1 cellular context compared by ENCODE assay signal in the genomic region with DNA sequence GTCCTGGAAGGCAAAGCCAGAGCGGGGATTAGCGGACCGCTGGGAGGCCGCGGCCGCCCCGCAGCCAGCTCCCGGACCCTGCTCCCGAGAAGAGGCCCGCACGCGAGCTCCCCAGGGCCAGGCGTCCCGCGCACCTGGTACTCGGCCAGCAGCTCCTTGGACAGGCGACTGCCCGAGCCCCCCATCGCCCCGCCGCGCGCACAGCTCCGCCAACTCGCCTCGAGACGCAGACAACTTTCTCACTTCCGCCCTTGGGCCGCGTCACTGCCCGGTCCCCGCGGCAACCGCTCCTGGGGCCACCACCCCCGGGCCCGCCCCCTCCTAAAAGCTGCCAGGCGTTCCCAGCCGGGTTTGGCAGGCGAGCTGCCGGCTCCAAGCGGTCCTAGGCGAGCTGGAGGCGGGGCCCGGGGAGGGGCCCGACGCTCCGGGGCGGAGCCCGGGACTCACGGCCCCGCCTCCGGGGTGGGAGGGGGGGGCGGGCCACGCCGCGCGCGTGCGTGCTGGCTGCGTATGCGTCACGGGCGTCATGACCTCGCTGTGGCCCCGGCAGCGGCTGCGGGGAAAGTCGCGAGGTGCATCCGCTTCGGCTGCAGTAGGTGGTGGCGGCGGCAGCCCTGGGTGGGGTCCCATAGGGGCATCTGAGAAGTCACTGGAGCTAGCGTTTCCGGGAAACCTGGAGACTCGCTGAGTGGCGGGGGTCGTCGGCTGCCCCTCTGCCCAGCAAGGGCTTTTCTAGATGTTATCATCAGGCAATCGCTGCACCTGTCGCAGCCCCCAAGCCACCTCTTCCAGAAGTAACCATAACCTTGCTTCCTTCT.
TF ChIP-seq lines count a peak whose summit lies in the region.

Gene CIB1, minus strand, starts transcription at position 241 of the 818 bp plus-strand sequence. Its CDS starts 56 bp downstream, at position 185.
Gene GDPGP1, plus strand, starts transcription at position 509 of the 818 bp plus-strand sequence. CDS start 6,700 bp downstream, outside the sequence.

TF ChIP-seq in HepG2, 621 proteins besides CTCF, POLR2A, EP300 and RAD21 (continues in another document):
- TF ChIP-seq ZNF777 (CRISPR knock-in tag; IDR thresholded peaks at IDR 0.05) (no peak; the same call in 1 of the 2 replicates), PLRG1 (conservative IDR thresholded peaks at IDR 0.05) (no peak), ZNF235 (CRISPR knock-in tag; IDR thresholded peaks at IDR 0.05; ENCODE audit: borderline replicate concordance) (peak; percentile 68; the same call in 1 of the 2 replicates), MXI1 (IDR thresholded peaks at IDR 0.05; ENCODE audit: borderline replicate concordance, low read depth, low read length) (peak; percentile 75; the same call in 1 of the 3 replicates), ZNF460 (CRISPR knock-in tag; IDR thresholded peaks at IDR 0.05; ENCODE audit: borderline replicate concordance) (0 out of 2 replicates have a peak, but pooled peaks have one; percentile 28), TAF1 (CRISPR knock-in tag; IDR thresholded peaks at IDR 0.05) (peak; percentile 69; the same call in 1 of the 2 replicates), HIVEP1 (CRISPR knock-in tag; IDR thresholded peaks at IDR 0.05) (no peak), TBL1XR1 (IDR thresholded peaks at IDR 0.05; ENCODE audit: borderline replicate concordance, low read length, partially characterized antibody) (peak; percentile 28), MTF2 (CRISPR knock-in tag; IDR thresholded peaks at IDR 0.05; ENCODE audit: borderline replicate concordance) (peak; percentile 46; the same call in 1 of the 2 replicates), ZBTB4 (CRISPR knock-in tag; IDR thresholded peaks at IDR 0.05; ENCODE audit: borderline replicate concordance) (no peak), SPEN (CRISPR knock-in tag; IDR thresholded peaks at IDR 0.05; ENCODE audit: low read depth) (peak; percentile 12; the same call in 1 of the 2 replicates), THAP11 (CRISPR knock-in tag; IDR thresholded peaks at IDR 0.05) (peak; percentile 41), SALL1 (CRISPR knock-in tag; IDR thresholded peaks at IDR 0.05) (peak; percentile 67), NR0B2 (CRISPR knock-in tag; IDR thresholded peaks at IDR 0.05) (peak; percentile 47; the same call in 1 of the 2 replicates), ETV5 (CRISPR knock-in tag; IDR thresholded peaks at IDR 0.05; ENCODE audit: borderline replicate concordance) (0 out of 2 replicates have a peak, but pooled peaks have one; percentile 18), FOXK1 (CRISPR knock-in tag; IDR thresholded peaks at IDR 0.05; ENCODE audit: borderline replicate concordance, low read depth) (no peak), ZNF160 (CRISPR knock-in tag; IDR thresholded peaks at IDR 0.05) (0 out of 2 replicates have a peak, but pooled peaks have one; percentile 45), KDM4B (CRISPR knock-in tag; IDR thresholded peaks at IDR 0.05) (no peak), ZNF205 (CRISPR knock-in tag; IDR thresholded peaks at IDR 0.05) (0 out of 2 replicates have a peak, but pooled peaks have one; percentile 1), PITX1 (CRISPR knock-in tag; IDR thresholded peaks at IDR 0.05) (0 out of 2 replicates have a peak, but pooled peaks have one; percentile 1), PHF5A (CRISPR knock-in tag; IDR thresholded peaks at IDR 0.05; ENCODE audit: low read depth, unreplicated experiment) (no peak), RFX1 (IDR thresholded peaks at IDR 0.05) (peak; percentile 65; the same call in 1 of the 2 replicates), ZNF83 (CRISPR knock-in tag; IDR thresholded peaks at IDR 0.05; ENCODE audit: borderline replicate concordance) (no peak), HOXA5 (CRISPR knock-in tag; IDR thresholded peaks at IDR 0.05) (peak; percentile 4; the same call in 1 of the 2 replicates), AHR (CRISPR knock-in tag; IDR thresholded peaks at IDR 0.05) (0 out of 2 replicates have a peak, but pooled peaks have one; percentile 16), ZNF557 (CRISPR knock-in tag; IDR thresholded peaks at IDR 0.05) (0 out of 2 replicates have a peak, but pooled peaks have one; percentile 19), ZNF546 (CRISPR knock-in tag; conservative IDR thresholded peaks at IDR 0.05) (0 out of 2 replicates have a peak, but pooled peaks have one; percentile 61), ZNF414 (CRISPR knock-in tag; IDR thresholded peaks at IDR 0.05) (peak; percentile 56; the same call in 1 of the 2 replicates), ZBTB3 (CRISPR knock-in tag; IDR thresholded peaks at IDR 0.05; ENCODE audit: borderline replicate concordance, low read depth) (0 out of 2 replicates have a peak, but pooled peaks have one; percentile 79), HMGA1 (CRISPR knock-in tag; conservative IDR thresholded peaks at IDR 0.05) (no peak), ZBTB42 (CRISPR knock-in tag; IDR thresholded peaks at IDR 0.05) (no peak), KDM3A (CRISPR knock-in tag; IDR thresholded peaks at IDR 0.05; ENCODE audit: low read depth) (no peak), ZNF335 (CRISPR knock-in tag; IDR thresholded peaks at IDR 0.05) (0 out of 2 replicates have a peak, but pooled peaks have one; percentile 20), ZBTB7A (CRISPR knock-in tag; IDR thresholded peaks at IDR 0.05) (peak; percentile 60; the same call in 1 of the 2 replicates), ZMAT3 (CRISPR knock-in tag; conservative IDR thresholded peaks at IDR 0.05) (peak; percentile 65; the same call in 1 of the 2 replicates), GFI1 (CRISPR knock-in tag; IDR thresholded peaks at IDR 0.05; ENCODE audit: borderline replicate concordance) (0 out of 2 replicates have a peak, but pooled peaks have one; percentile 1), SP1 (IDR thresholded peaks at IDR 0.05) (no peak), SP1 (CRISPR knock-in tag; IDR thresholded peaks at IDR 0.05) (peak; percentile 68), SATB2 (CRISPR knock-in tag; IDR thresholded peaks at IDR 0.05) (0 out of 2 replicates have a peak, but pooled peaks have one; percentile 19), ERF (CRISPR knock-in tag; IDR thresholded peaks at IDR 0.05) (peak; percentile 5; the same call in 1 of the 2 replicates), GMEB1 (CRISPR knock-in tag; IDR thresholded peaks at IDR 0.05; ENCODE audit: borderline replicate concordance) (peak; percentile 76)
- TF ChIP-seq, protein P1, sequence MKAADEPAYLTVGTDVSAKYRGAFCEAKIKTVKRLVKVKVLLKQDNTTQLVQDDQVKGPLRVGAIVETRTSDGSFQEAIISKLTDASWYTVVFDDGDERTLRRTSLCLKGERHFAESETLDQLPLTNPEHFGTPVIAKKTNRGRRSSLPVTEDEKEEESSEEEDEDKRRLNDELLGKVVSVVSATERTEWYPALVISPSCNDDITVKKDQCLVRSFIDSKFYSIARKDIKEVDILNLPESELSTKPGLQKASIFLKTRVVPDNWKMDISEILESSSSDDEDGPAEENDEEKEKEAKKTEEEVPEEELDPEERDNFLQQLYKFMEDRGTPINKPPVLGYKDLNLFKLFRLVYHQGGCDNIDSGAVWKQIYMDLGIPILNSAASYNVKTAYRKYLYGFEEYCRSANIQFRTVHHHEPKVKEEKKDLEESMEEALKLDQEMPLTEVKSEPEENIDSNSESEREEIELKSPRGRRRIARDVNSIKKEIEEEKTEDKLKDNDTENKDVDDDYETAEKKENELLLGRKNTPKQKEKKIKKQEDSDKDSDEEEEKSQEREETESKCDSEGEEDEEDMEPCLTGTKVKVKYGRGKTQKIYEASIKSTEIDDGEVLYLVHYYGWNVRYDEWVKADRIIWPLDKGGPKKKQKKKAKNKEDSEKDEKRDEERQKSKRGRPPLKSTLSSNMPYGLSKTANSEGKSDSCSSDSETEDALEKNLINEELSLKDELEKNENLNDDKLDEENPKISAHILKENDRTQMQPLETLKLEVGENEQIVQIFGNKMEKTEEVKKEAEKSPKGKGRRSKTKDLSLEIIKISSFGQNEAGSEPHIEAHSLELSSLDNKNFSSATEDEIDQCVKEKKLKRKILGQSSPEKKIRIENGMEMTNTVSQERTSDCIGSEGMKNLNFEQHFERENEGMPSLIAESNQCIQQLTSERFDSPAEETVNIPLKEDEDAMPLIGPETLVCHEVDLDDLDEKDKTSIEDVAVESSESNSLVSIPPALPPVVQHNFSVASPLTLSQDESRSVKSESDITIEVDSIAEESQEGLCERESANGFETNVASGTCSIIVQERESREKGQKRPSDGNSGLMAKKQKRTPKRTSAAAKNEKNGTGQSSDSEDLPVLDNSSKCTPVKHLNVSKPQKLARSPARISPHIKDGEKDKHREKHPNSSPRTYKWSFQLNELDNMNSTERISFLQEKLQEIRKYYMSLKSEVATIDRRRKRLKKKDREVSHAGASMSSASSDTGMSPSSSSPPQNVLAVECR (CRISPR knock-in tag; IDR thresholded peaks at IDR 0.05; ENCODE audit: borderline replicate concordance) = peak; percentile 96
- TF ChIP-seq, protein P2, sequence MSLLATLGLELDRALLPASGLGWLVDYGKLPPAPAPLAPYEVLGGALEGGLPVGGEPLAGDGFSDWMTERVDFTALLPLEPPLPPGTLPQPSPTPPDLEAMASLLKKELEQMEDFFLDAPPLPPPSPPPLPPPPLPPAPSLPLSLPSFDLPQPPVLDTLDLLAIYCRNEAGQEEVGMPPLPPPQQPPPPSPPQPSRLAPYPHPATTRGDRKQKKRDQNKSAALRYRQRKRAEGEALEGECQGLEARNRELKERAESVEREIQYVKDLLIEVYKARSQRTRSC (CRISPR knock-in tag; IDR thresholded peaks at IDR 0.05; ENCODE audit: low read depth) = 0 out of 2 replicates have a peak, but pooled peaks have one; percentile 35
- TF ChIP-seq, protein P3, sequence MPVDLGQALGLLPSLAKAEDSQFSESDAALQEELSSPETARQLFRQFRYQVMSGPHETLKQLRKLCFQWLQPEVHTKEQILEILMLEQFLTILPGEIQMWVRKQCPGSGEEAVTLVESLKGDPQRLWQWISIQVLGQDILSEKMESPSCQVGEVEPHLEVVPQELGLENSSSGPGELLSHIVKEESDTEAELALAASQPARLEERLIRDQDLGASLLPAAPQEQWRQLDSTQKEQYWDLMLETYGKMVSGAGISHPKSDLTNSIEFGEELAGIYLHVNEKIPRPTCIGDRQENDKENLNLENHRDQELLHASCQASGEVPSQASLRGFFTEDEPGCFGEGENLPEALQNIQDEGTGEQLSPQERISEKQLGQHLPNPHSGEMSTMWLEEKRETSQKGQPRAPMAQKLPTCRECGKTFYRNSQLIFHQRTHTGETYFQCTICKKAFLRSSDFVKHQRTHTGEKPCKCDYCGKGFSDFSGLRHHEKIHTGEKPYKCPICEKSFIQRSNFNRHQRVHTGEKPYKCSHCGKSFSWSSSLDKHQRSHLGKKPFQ (CRISPR knock-in tag; IDR thresholded peaks at IDR 0.05; ENCODE audit: insufficient replicate concordance) = peak; percentile 77
- TF ChIP-seq, protein P4, sequence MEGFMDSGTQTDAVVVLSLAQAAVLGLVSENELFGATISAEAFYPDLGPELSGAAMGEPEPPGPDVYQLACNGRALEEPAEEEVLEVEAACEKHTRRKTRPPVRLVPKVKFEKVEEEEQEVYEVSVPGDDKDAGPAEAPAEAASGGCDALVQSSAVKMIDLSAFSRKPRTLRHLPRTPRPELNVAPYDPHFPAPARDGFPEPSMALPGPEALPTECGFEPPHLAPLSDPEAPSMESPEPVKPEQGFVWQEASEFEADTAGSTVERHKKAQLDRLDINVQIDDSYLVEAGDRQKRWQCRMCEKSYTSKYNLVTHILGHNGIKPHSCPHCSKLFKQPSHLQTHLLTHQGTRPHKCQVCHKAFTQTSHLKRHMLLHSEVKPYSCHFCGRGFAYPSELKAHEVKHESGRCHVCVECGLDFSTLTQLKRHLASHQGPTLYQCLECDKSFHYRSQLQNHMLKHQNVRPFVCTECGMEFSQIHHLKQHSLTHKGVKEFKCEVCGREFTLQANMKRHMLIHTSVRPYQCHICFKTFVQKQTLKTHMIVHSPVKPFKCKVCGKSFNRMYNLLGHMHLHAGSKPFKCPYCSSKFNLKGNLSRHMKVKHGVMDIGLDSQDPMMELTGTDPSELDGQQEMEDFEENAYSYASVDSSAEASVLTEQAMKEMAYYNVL (CRISPR knock-in tag; IDR thresholded peaks at IDR 0.05; ENCODE audit: borderline replicate concordance) = peak; percentile 65; the same call in 1 of the 2 replicates
